ENCODE assay signal across 10 cellular contexts in the genomic region with DNA sequence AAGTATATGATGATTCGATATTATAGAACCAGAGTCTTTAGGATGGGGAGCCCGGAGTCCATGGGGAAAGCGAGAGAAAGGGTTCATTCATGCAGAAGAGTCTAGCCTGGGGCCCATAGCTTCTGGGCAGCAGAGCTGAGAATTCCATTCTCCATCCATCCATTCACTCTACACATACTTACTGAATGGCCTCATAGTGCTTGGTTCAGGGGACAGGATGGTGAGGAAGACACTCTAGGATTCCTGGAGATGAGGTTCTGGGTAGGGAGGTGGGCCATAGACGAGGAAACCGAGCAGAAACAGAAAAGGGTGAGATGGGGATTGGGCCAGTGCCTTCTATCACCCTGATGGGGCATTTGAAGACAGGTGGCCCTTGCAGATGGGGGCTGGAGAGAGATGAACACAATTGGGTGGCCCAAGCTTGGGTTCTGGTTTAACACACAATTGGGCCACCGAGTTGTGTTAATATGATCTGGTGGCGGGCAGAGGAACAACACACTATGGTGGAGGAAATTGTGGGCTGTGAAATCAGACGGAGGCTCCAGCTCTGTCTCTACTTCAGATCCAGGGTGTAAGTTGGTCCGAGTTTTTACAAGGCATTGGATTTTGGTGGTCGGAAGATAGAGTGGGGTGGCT. TPM values are rescaled to one million over a fixed set of nuclear protein-coding genes. Genes with fewer than 3 reads are reported as not detected.
DNase-seq lines count a peak whose midpoint lies in the region; ATAC-seq and TF ChIP-seq lines count a peak whose summit lies in the region.
"Had no signal": no experiment of that assay in that cellular context is flagged by ENCODE, and none has a peak within 500 bp of the region (broad histone marks: within the 10 kb centered on the region; RNA-seq: fewer than 3 reads in every experiment).

No MANE protein-coding gene starts in this region.

- ATAC-seq in right cardiac atrium = no peak
- ATAC-seq in mucosa of descending colon = no peak

- H3K4me1 Mint-ChIP-seq in nephron (peaks cover 31% of the 10 kb centered on the region), nephron progenitor cell (peaks cover 29% of the 10 kb centered on the region)

- peak overlapping the region; percentile 69 for H3K27ac ChIP-seq in left ventricle myocardium inferior (replicated peaks)
- no peak overlapping the region for H3K27ac ChIP-seq in right cardiac atrium (ENCODE audit: low read length)
- peak overlapping the region; percentile 39 for H3K27ac ChIP-seq in cingulate gyrus (ENCODE audit: low read depth, low read length)

- no peaks in the 10 kb centered on the region for H3K36me3 ChIP-seq in left ventricle myocardium inferior
- H3K36me3 ChIP-seq in mucosa of descending colon (ENCODE audit: low read depth) = no peaks in the 10 kb centered on the region

- TF ChIP-seq CTCF in left ventricle myocardium inferior (IDR thresholded peaks at IDR 0.05; ENCODE audit: borderline replicate concordance) (no peak), nephron (IDR thresholded peaks at IDR 0.05; ENCODE audit: unreplicated experiment in 3 of 3) (no peak), mucosa of descending colon (IDR thresholded peaks at IDR 0.05) (no peak), GM13976 (IDR thresholded peaks at IDR 0.05; ENCODE audit: borderline replicate concordance, control extremely low read depth, extremely low read depth, insufficient read depth, missing control alignments) (no peak), nephron progenitor cell (IDR thresholded peaks at IDR 0.05) (no peak)

- H3K27me3 Mint-ChIP-seq in nephron (ENCODE audit: low read depth) (peaks cover 52% of the 10 kb centered on the region), nephron progenitor cell (ENCODE audit: low read depth, poor library complexity) (peaks cover 48% of the 10 kb centered on the region)

- H3K9me3 ChIP-seq in left ventricle myocardium inferior (replicated peaks) = no peaks in the 10 kb centered on the region
- H3K9me3 ChIP-seq in right cardiac atrium (ENCODE audit: control insufficient read depth, low read length) = no peaks in the 10 kb centered on the region
- H3K9me3 ChIP-seq in mucosa of descending colon = no peaks in the 10 kb centered on the region

- in situ Hi-C loops in GM13976 (cut with MboI; ENCODE audit: low sequenced_read_pairs, unreplicated experiment) = no loop called here

- H3K4me3 ChIP-seq in left ventricle myocardium inferior (no peak overlapping the region), right cardiac atrium (ENCODE audit: low read length) (no peak overlapping the region), mucosa of descending colon (no peak overlapping the region)

- peak overlapping the region; percentile 3 to 46 (median 34) for H3K27ac Mint-ChIP-seq in nephron
- no peak overlapping the region for H3K27ac Mint-ChIP-seq in nephron progenitor cell

- H3K27me3 ChIP-seq in left ventricle myocardium inferior (ENCODE audit: low read depth) (peaks cover 38% of the 10 kb centered on the region), right cardiac atrium (ENCODE audit: control insufficient read depth, insufficient read depth) (no peaks in the 10 kb centered on the region)

- H3K36me3 Mint-ChIP-seq in nephron (ENCODE audit: low read depth) (no peaks in the 10 kb centered on the region), nephron progenitor cell (ENCODE audit: low read depth) (no peaks in the 10 kb centered on the region)

- intact Hi-C loops in left ventricle myocardium inferior (cut with micrococcal nuclease) = no loop called here
- intact Hi-C loops in right cardiac atrium (cut with DNase I) = loop anchor here in 2 of 4 donors (2.0 to 5.0 kb wide), 2 partner anchors 122 to 123 kb away; no protein-coding TSS in a partner anchor
- intact Hi-C loops in mucosa of descending colon (cut with DNase I, micrococcal nuclease) = no loop called here

- H3K4me3 Mint-ChIP-seq in nephron (no peak overlapping the region), nephron progenitor cell (no peak overlapping the region)
- H3K4me3 Mint-ChIP-seq: activated T-cell treated with anti-CD3 and anti-CD28 coated beads, Interleukin-2, amount 50 U/mL, for 4 hours had no signal

- 88% methylated on average over 10 of the region's 10 CpGs for WGBS in right cardiac atrium

- peaks cover 30% of the 10 kb centered on the region for H3K4me1 ChIP-seq in left ventricle myocardium inferior
- no peaks in the 10 kb centered on the region for H3K4me1 ChIP-seq in right cardiac atrium (ENCODE audit: control insufficient read depth, insufficient read depth, low read length)
- H3K4me1 ChIP-seq in mucosa of descending colon (ENCODE audit: low read depth) = no peaks in the 10 kb centered on the region

- H3K9me3 Mint-ChIP-seq in nephron = no peaks in the 10 kb centered on the region
- no peaks in the 10 kb centered on the region for H3K9me3 Mint-ChIP-seq in nephron progenitor cell
- H3K9me3 Mint-ChIP-seq: activated T-cell treated with anti-CD3 and anti-CD28 coated beads, Interleukin-2, amount 50 U/mL, for 4 hours had no signal

- DNase-seq in left ventricle myocardium inferior (no peak), right cardiac atrium (no peak), NCI-H187 treated with DMSO at 0.1 percent for 48 hours (lab: John Stamatoyannopoulos, UW) (no peak), mucosa of descending colon (no peak), GM13976 (ENCODE audit: low spot score) (no peak), nephron progenitor cell (no peak)

RNA-seq across cellular contexts. Expression of a gene that starts 5.4 kb away (rescaled TPM):
- total RNA-seq in left ventricle myocardium inferior (not detected), right cardiac atrium (not detected), mucosa of descending colon (under 1 TPM in 2 of 3 donors, not detected in 1; 0.35 to 0.58 TPM)
- not detected for polyA plus RNA-seq in right cardiac atrium
- total RNA-seq: activated T-cell treated with anti-CD3 and anti-CD28 coated beads, Interleukin-2, amount 50 U/mL, for 4 hours had no signal

RNA-seq across cellular contexts. Expression of a gene that starts 11.5 kb away (rescaled TPM):
- total RNA-seq in left ventricle myocardium inferior = not detected
- not detected for total RNA-seq in right cardiac atrium
- not detected for polyA plus RNA-seq in right cardiac atrium
- total RNA-seq in mucosa of descending colon = not detected

RNA-seq across cellular contexts. Expression of a gene that starts 41.4 kb away (rescaled TPM):
- not detected for total RNA-seq in left ventricle myocardium inferior
- total RNA-seq in right cardiac atrium = not detected
- not detected for polyA plus RNA-seq in right cardiac atrium
- not detected for total RNA-seq in mucosa of descending colon
- total RNA-seq: activated T-cell treated with anti-CD3 and anti-CD28 coated beads, Interleukin-2, amount 50 U/mL, for 4 hours; LHCN-M2 had no signal

RNA-seq across cellular contexts. Expression of a gene that starts 46.8 kb away (rescaled TPM):
- total RNA-seq in left ventricle myocardium inferior (not detected), right cardiac atrium (1 to 10 TPM in 2 of 4 donors, under 1 TPM in 1, not detected in 1; 0.94 to 3.0 (median 1.1) TPM), mucosa of descending colon (1 to 10 TPM; 1.0 to 6.4 (median 1.7) TPM)
- 0.16 TPM for polyA plus RNA-seq in right cardiac atrium
